In the genomic region with DNA sequence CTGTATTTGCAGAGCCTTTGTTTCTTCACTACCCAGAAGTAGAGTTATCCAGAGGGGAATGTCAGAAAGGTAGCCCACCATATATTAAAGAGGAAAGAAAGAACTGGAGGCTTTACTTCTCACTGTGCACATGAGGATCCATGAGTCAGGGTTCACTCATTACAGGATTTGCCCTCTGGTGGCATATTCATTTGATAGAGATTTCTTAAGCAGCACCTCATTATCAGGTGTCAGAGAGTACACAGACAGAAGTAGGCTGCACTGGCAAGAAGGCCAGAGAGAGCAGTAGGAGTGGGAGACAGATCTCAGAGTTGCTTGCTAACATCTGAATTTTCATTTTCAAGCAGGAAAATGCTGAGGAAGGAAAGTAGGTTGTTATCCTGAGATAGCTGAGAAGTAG, we compare ENCODE assay signal across 14 cellular contexts.
"Had no signal": no experiment of that assay in that cellular context is flagged by ENCODE, and none has a peak within 500 bp of the region (broad histone marks: within the 10 kb centered on the region; RNA-seq: fewer than 3 reads in every experiment).

No MANE protein-coding gene starts in this region.

- H3K4me3 ChIP-seq: colonic mucosa, heart right ventricle, skin epidermis, suprapubic skin had no signal

- ATAC-seq: activated CD8-positive, alpha-beta memory T cell treated with anti-CD3 and anti-CD28 coated beads, Interleukin-2, amount 10 ng/mL, durations not matched to agents 7 days and 5 days; left lobe of liver; natural killer cell treated with Interleukin-12 subunit alpha and Interleukin-12 subunit beta and Interleukin-15 and Interleukin-18, amount 100 ng/mL, for 72 hours had no signal

- H3K4me1 ChIP-seq: colonic mucosa, suprapubic skin had no signal

- H3K27ac ChIP-seq: colonic mucosa, skin epidermis, suprapubic skin had no signal

- DNase-seq: activated CD4-positive, alpha-beta memory T cell treated with anti-CD3 and anti-CD28 coated beads for 36 hours; activated CD8-positive, alpha-beta memory T cell treated with anti-CD3 and anti-CD28 coated beads, Interleukin-2, amount 10 ng/mL, durations not matched to agents 7 days and 5 days; activated naive CD4-positive, alpha-beta T cell treated with anti-CD3 and anti-CD28 coated beads, Interleukin-2, amount 50 U/mL, for 16 hours; activated T-cell treated with anti-CD3 and anti-CD28 coated beads, Interleukin-2, amount 50 U/mL, for 1 hour; colonic mucosa; heart right ventricle; stimulated activated CD4-positive, alpha-beta T cell treated with anti-CD3 and anti-CD28 coated beads, Interleukin-4, amount 100 ng/mL, for 4 hours; T-helper 1 cell; T1000; trophoblast cell had no signal

- H3K27me3 ChIP-seq: colonic mucosa, heart right ventricle, suprapubic skin had no signal

- H3K9me3 ChIP-seq: colonic mucosa, heart right ventricle, suprapubic skin had no signal
